In the genomic region with DNA sequence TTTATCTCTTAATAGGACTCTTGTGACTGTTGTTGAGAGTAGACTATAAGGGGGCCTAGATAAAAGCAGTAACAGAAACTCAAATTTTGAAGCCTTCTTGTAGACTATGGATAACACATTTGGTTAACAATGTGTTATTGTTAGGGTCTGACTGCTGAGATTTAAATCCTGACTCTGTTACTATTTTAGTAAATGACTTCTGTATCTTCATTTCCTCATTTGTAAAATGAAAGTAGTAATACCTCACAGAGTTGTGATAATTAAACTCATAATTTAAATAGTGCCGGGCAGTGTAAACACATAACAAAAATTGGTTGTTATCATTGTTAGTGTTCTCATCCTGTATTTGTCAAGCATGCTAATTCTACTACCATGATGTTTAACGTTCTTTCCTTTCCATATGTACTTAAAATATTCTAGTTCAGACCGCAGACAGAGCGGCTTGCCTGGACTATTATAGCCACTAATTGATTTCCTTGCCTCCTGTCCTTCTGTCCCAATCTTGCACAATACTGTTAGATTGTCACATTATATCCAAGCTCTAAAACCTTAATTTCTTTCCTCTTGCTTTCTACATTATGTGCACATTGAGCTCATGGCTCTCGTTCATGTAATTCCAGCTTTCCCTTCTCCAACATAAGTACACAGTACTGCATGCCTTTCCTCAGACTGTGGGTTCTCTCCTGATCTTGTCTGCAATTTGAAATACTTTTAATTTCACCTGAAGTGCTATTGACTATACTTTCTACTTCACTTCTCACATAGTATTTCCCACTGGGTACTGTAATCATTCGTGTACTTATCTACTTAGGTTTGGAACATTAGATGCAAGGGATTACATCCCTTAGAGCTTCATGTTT, we compare ENCODE assay signal across 15 cellular contexts.
"Had no signal": no experiment of that assay in that cellular context is flagged by ENCODE, and none has a peak within 500 bp of the region (broad histone marks: within the 10 kb centered on the region; RNA-seq: fewer than 3 reads in every experiment).

No MANE protein-coding gene starts in this region.

- H3K36me3 ChIP-seq: ovary had no signal

- H3K27me3 ChIP-seq: dorsolateral prefrontal cortex, foreskin keratinocyte, heart left ventricle, ovary, tibial artery had no signal

- H3K9me3 Mint-ChIP-seq: activated CD4-positive, alpha-beta memory T cell treated with anti-CD3 and anti-CD28 coated beads for 36 hours; activated T-cell treated with anti-CD3 and anti-CD28 coated beads, Interleukin-2, amount 50 U/mL, for 4 hours; brain; nephron progenitor cell had no signal

- H3K4me3 ChIP-seq: dorsolateral prefrontal cortex, heart left ventricle, ovary, tibial artery had no signal

- H3K4me3 Mint-ChIP-seq: activated CD4-positive, alpha-beta memory T cell treated with anti-CD3 and anti-CD28 coated beads for 36 hours; activated naive CD8-positive, alpha-beta T cell; activated T-cell treated with anti-CD3 and anti-CD28 coated beads, Interleukin-2, amount 50 U/mL, for 4 hours; brain; nephron progenitor cell had no signal

- H3K27ac ChIP-seq: dorsolateral prefrontal cortex, foreskin keratinocyte, heart left ventricle, ovary, tibial artery had no signal

- ATAC-seq: activated T-cell treated with anti-CD3 and anti-CD28 coated beads, Interleukin-2, amount 50 U/mL, for 4 hours; foreskin keratinocyte; heart left ventricle had no signal

- H3K4me1 ChIP-seq: tibial artery had no signal

- H3K27ac Mint-ChIP-seq: activated CD4-positive, alpha-beta memory T cell treated with anti-CD3 and anti-CD28 coated beads for 36 hours; activated naive CD8-positive, alpha-beta T cell; nephron progenitor cell had no signal

- H3K9me3 ChIP-seq: heart left ventricle, ovary, tibial artery had no signal

- DNase-seq: activated CD4-positive, alpha-beta memory T cell treated with anti-CD3 and anti-CD28 coated beads for 36 hours; activated gamma-delta T cell; activated T-cell treated with anti-CD3 and anti-CD28 coated beads, Interleukin-2, amount 50 U/mL, for 4 hours; amygdala; dorsolateral prefrontal cortex; foreskin keratinocyte; heart left ventricle; mesenchymal stem cell; nephron progenitor cell; ovary; stimulated activated CD4-positive, alpha-beta T cell treated with anti-CD3 and anti-CD28 coated beads, Interleukin-15, amount 100 ng/mL, for 24 hours; T-helper 2 cell; tibial artery had no signal

- H3K27me3 Mint-ChIP-seq: activated CD4-positive, alpha-beta memory T cell treated with anti-CD3 and anti-CD28 coated beads for 36 hours; activated naive CD8-positive, alpha-beta T cell; brain had no signal
